ENCODE assay signal across 1 cellular context in genomic region chr2:55157474-55157884, GRCh38.
TF ChIP-seq lines count a peak whose summit lies in the region.

No MANE protein-coding gene starts in this region.

TF ChIP-seq in K562, 482 proteins besides CTCF, POLR2A, EP300 and RAD21 (continued from another document):
- TF ChIP-seq STAT5B (CRISPR knock-in tag; IDR thresholded peaks at IDR 0.05) (no peak), KDM2B (CRISPR knock-in tag; IDR thresholded peaks at IDR 0.05) (no peak), ZBTB17 (CRISPR knock-in tag; IDR thresholded peaks at IDR 0.05) (no peak), SMAD2 (IDR thresholded peaks at IDR 0.05; ENCODE audit: low read depth, low read length) (no peak), UBTF (IDR thresholded peaks at IDR 0.05; ENCODE audit: borderline replicate concordance in 1 of 2, low read depth in 2 of 2, low read length in 2 of 2) (no peak), ATF4 (CRISPR knock-in tag; IDR thresholded peaks at IDR 0.05) (no peak; the same call in 1 of the 2 replicates), XRCC5 (IDR thresholded peaks at IDR 0.05; ENCODE audit: low read depth, low read length) (no peak), HNRNPL (IDR thresholded peaks at IDR 0.05; ENCODE audit: low read depth, low read length) (no peak), ZNF174 (CRISPR knock-in tag; IDR thresholded peaks at IDR 0.05) (no peak), SRSF7 (optimal IDR thresholded peaks at IDR 0.05; ENCODE audit: low read depth, low read length) (no peak), ZBTB7A (IDR thresholded peaks at IDR 0.05; ENCODE audit: borderline replicate concordance, control insufficient read depth, low read depth, low read length) (peak; percentile 24; the same call in 1 of the 2 replicates), HNRNPUL1 (IDR thresholded peaks at IDR 0.05; ENCODE audit: low read length) (no peak), TEAD1 (CRISPR knock-in tag; IDR thresholded peaks at IDR 0.05) (0 out of 4 replicates have a peak, but pooled peaks of 1 of the 2 experiments have one; percentile 14), RUNX1 (IDR thresholded peaks at IDR 0.05; ENCODE audit: low read depth) (no peak), ZNF79 (CRISPR knock-in tag; IDR thresholded peaks at IDR 0.05; ENCODE audit: low read depth) (no peak), IRF2 (CRISPR knock-in tag; IDR thresholded peaks at IDR 0.05) (no peak), ZHX1 (conservative IDR thresholded peaks at IDR 0.05; ENCODE audit: low read length) (no peak), PCBP1 (IDR thresholded peaks at IDR 0.05; ENCODE audit: low read depth, low read length, poor library complexity, severe bottlenecking) (no peak), KDM5B (IDR thresholded peaks at IDR 0.05; ENCODE audit: insufficient replicate concordance, low read depth, low read length) (no peak), ARID4B (CRISPR knock-in tag; IDR thresholded peaks at IDR 0.05) (no peak), MGA (IDR thresholded peaks at IDR 0.05) (0 out of 2 replicates have a peak, but pooled peaks have one; percentile 11), ZNF561 (CRISPR knock-in tag; conservative IDR thresholded peaks at IDR 0.05) (no peak), ZNF592 (IDR thresholded peaks at IDR 0.05) (peak; percentile 74), TCF7L2 (IDR thresholded peaks at IDR 0.05; ENCODE audit: low read depth, low read length) (no peak)
